8 cellular contexts compared by ENCODE assay signal in the genomic region with DNA sequence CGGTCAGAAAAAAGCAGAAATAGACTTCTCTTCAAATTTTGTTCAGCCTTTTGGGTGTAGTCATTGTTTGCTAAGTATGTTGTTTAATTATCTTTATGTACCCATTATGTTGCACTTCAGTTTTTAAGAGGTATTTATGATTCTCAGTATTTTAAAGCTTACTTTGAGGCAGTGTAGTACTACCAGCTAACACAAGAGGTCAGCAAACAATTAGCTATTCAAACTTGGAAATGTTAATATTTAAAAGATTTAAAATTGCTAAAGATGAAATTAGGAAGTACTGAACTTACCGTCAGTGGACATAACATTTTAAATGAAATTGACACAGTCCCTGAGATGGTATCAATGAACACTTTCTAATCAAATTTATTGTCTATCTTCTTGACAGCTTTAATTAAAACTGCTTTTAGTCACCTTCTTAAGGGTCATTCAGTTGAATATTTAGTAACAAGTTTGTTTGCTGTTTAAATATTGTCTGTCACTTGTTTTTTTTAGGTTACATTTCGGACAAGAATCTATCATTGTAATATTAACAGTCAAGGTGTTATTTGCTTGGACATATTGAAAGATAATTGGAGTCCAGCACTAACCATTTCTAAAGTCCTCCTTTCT. TPM values are rescaled to one million over a fixed set of nuclear protein-coding genes. Genes with fewer than 3 reads are reported as not detected.
DNase-seq lines count a peak whose midpoint lies in the region; ATAC-seq, FAIRE-seq and TF ChIP-seq lines count a peak whose summit lies in the region.

No MANE protein-coding gene starts in this region.

- peaks cover 4% of the 10 kb centered on the region for H3K4me1 ChIP-seq in endodermal cell (ENCODE audit: control insufficient read depth, insufficient read depth, low read length)

- DNase-seq in stimulated activated CD4-positive, alpha-beta T cell treated with anti-CD3 and anti-CD28 coated beads, Interleukin-4, amount 100 ng/mL, for 24 hours: peak; percentile 10
- no peak for DNase-seq in stimulated activated CD4-positive, alpha-beta T cell treated with anti-CD3 and anti-CD28 coated beads, Interleukin-2, amount 100 ng/mL, for 24 hours
- DNase-seq in NCI-H526 treated with DMSO at 0.1 percent for 48 hours (lab: John Stamatoyannopoulos, UW) (peak; percentile 5), endodermal cell (no peak), neural crest cell (ENCODE audit: low read depth, low spot score) (no peak), urothelium cell line (ENCODE audit: low spot score) (no peak)

- H3K9me3 ChIP-seq in endodermal cell (ENCODE audit: control insufficient read depth, low read length): no peaks in the 10 kb centered on the region

- no peak overlapping the region for H3K9ac ChIP-seq in endodermal cell (ENCODE audit: extremely low read depth, low read length, poor library complexity, severe bottlenecking)

- H3K27me3 ChIP-seq in endodermal cell (ENCODE audit: control insufficient read depth, insufficient read depth, low read length, poor library complexity, severe bottlenecking): no peaks in the 10 kb centered on the region

- H3K27me3 Mint-ChIP-seq in endodermal cell (ENCODE audit: insufficient read depth) (no peaks in the 10 kb centered on the region), neural crest cell (ENCODE audit: low read depth) (no peaks in the 10 kb centered on the region)

- ATAC-seq in HG02571 (IDR thresholded peaks at IDR 0.05; ENCODE audit: unreplicated experiment): no peak
- ATAC-seq in HG02798 (IDR thresholded peaks at IDR 0.05; ENCODE audit: poor library complexity, unreplicated experiment): no peak

- H3K4me3 ChIP-seq in endodermal cell (ENCODE audit: low read length): no peak overlapping the region

- H3K4me3 Mint-ChIP-seq in endodermal cell (no peak overlapping the region), neural crest cell (no peak overlapping the region)

- H3K36me3 ChIP-seq in endodermal cell (ENCODE audit: control insufficient read depth, insufficient read depth, low read length): peaks cover 57% of the 10 kb centered on the region

- H3K27ac Mint-ChIP-seq in endodermal cell (no peak overlapping the region), neural crest cell (ENCODE audit: unreplicated experiment) (no peak overlapping the region)

- H3K36me3 Mint-ChIP-seq in endodermal cell (ENCODE audit: low read depth): peaks cover 19% of the 10 kb centered on the region
- H3K36me3 Mint-ChIP-seq in neural crest cell (ENCODE audit: low read depth): peaks cover 6% of the 10 kb centered on the region

- H3K4me1 Mint-ChIP-seq in endodermal cell: peaks cover 27% of the 10 kb centered on the region
- peaks cover 20% of the 10 kb centered on the region for H3K4me1 Mint-ChIP-seq in neural crest cell

- TF ChIP-seq CTCF in endodermal cell (conservative IDR thresholded peaks at IDR 0.05) (peak; percentile 91), neural crest cell (conservative IDR thresholded peaks at IDR 0.05) (peak; percentile 90)

- FAIRE-seq in urothelium cell line (lab: Jason Lieb, UNC): no peak

- WGBS in endodermal cell (ENCODE audit: insufficient coverage in 1 of 2, insufficient read length in 1 of 2), 2 experiments: 75% methylated on average over 3 of the region's 3 CpGs; no CpG with 5 or more reads in 1 of the 2 experiments

- H3K9me3 Mint-ChIP-seq in endodermal cell (no peaks in the 10 kb centered on the region), neural crest cell (no peaks in the 10 kb centered on the region)

- no peak overlapping the region for H3K27ac ChIP-seq in endodermal cell (ENCODE audit: low read depth, low read length)

RNA-seq across cellular contexts. Expression of a gene that starts 28.1 kb away (rescaled TPM):
- 1 to 10 TPM; 6.3 to 6.9 TPM for total RNA-seq in endodermal cell
- polyA plus RNA-seq in endodermal cell (2013, experiment 1 of 2): 11.6 TPM
- polyA plus RNA-seq in endodermal cell (2013, experiment 2 of 2): 9.2 TPM
- 8.8 and 9.7 TPM in 2 replicates for total RNA-seq in neural crest cell

RNA-seq across cellular contexts. Expression of a gene that starts 28.2 kb away (rescaled TPM):
- total RNA-seq in endodermal cell (1,000 to 10,000 TPM; 2,011 to 2,129 TPM), neural crest cell (2,019 and 2,075 TPM in 2 replicates)
- polyA plus RNA-seq in endodermal cell (2013, experiment 1 of 2): 3,347 TPM
- 3,114 TPM for polyA plus RNA-seq in endodermal cell (2013, experiment 2 of 2)

RNA-seq across cellular contexts. Expression of a gene that starts 56.4 kb away (rescaled TPM):
- total RNA-seq in endodermal cell (10 to 100 TPM; 22.7 to 30.5 TPM), neural crest cell (8.6 and 10.0 TPM in 2 replicates)
- 20.6 TPM for polyA plus RNA-seq in endodermal cell (2013, experiment 1 of 2)
- polyA plus RNA-seq in endodermal cell (2013, experiment 2 of 2): 21.0 TPM

Comparison
In these comparisons a context has a peak if more than half of its experiments do, and no peak if none do; other contexts are left out.
1. DNase-seq: peak in stimulated activated CD4-positive, alpha-beta T cell treated with anti-CD3 and anti-CD28 coated beads, Interleukin-4, amount 100 ng/mL, for 24 hours (single experiment) and NCI-H526 treated with DMSO at 0.1 percent for 48 hours (single experiment); none in stimulated activated CD4-positive, alpha-beta T cell treated with anti-CD3 and anti-CD28 coated beads, Interleukin-2, amount 100 ng/mL, for 24 hours (0 of 2), endodermal cell (single experiment), neural crest cell (single experiment) and urothelium cell line (single experiment).